19 cellular contexts compared by ENCODE assay signal in the genomic region with DNA sequence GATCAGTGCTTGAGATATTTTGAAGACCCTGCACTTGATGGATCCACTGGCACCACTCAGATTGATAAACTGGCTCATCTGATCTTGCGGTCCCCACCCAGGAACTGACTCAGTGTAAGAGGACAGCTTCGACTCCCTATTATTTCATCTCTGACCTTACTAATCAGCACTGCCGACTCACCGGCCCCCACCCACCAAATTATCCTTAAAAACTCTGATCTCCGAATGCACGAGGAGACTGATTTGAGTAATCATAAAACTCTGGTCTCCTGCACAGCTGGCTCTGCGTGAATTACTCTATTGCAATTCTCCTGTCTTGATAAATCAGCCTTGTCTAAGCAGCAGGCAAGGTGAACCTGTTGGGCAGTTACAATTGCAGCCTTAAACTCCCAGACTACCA.
DNase-seq lines count a peak whose midpoint lies in the region; ATAC-seq, FAIRE-seq and TF ChIP-seq lines count a peak whose summit lies in the region.
"Had no signal": no experiment of that assay in that cellular context is flagged by ENCODE, and none has a peak within 500 bp of the region (broad histone marks: within the 10 kb centered on the region; RNA-seq: fewer than 3 reads in every experiment).

No MANE protein-coding gene starts in this region.

- no peaks in the 10 kb centered on the region for H4K20me1 ChIP-seq in astrocyte (ENCODE audit: insufficient read depth, low read length)

- peaks cover 5% of the 10 kb centered on the region for H3K9me3 Mint-ChIP-seq in astrocyte (ENCODE audit: unreplicated experiment)
- H3K9me3 Mint-ChIP-seq: activated B cell treated with CpG ODN at 0.5 μM for 24 hours; activated CD8-positive, alpha-beta T cell treated with anti-CD3 and anti-CD28 coated beads for 36 hours; activated T-cell treated with anti-CD3 and anti-CD28 coated beads, Interleukin-2, amount 50 U/mL, for 4 hours had no signal

- no peak for TF ChIP-seq POLR2A in gastroesophageal sphincter (IDR thresholded peaks at IDR 0.05)

- H3K9me3 ChIP-seq in astrocyte (ENCODE audit: insufficient read depth, low read depth, low read length) (no peaks in the 10 kb centered on the region), gastroesophageal sphincter (peaks cover 0 to 12% (median 2%) of the 10 kb centered on the region in 3 donors), subcutaneous abdominal adipose tissue (ENCODE audit: control insufficient read depth in 5 of 5, low read length in 5 of 5) (peaks cover 0 to 2% (median 0%) of the 10 kb centered on the region in 5 donors)
- H3K9me3 ChIP-seq: mucosa of descending colon had no signal

- DNase-seq in HCEC 1CT: peak; percentile 22
- no peak for DNase-seq in astrocyte (ENCODE audit: low read depth)
- DNase-seq in kidney tubule cell (ENCODE audit: low spot score): no peak
- no peak for DNase-seq in SW480 (ENCODE audit: low spot score)
- DNase-seq: activated B cell treated with CpG ODN at 0.5 μM for 24 hours; activated CD8-positive, alpha-beta T cell treated with anti-CD3 and anti-CD28 coated beads for 36 hours; activated T-cell treated with anti-CD3 and anti-CD28 coated beads, Interleukin-2, amount 50 U/mL, for 4 hours; left colon; mucosa of descending colon; NCI-H1092; NCI-H2029 treated with DMSO at 0.1 percent for 48 hours; NCI-H524 treated with DMSO at 0.1 percent for 48 hours; SHP77 treated with DMSO at 0.1 percent for 48 hours; stimulated activated naive CD4-positive, alpha-beta T cell treated with Interleukin-2 at 50 U/mL for 16 hours had no signal

- WGBS in gastroesophageal sphincter (ENCODE audit: low coverage in 1 of 2), 2 donors: 81% methylated on average over 7 of the region's 7 CpGs

- H3K27me3 ChIP-seq in astrocyte (ENCODE audit: insufficient read depth, low read length): no peaks in the 10 kb centered on the region
- no peaks in the 10 kb centered on the region for H3K27me3 ChIP-seq in gastroesophageal sphincter
- no peaks in the 10 kb centered on the region for H3K27me3 ChIP-seq in subcutaneous abdominal adipose tissue (ENCODE audit: control insufficient read depth in 5 of 5, insufficient read depth in 4 of 5, low read length in 5 of 5)

- H3K9ac ChIP-seq in astrocyte (ENCODE audit: low read length) (peak overlapping the region; percentile 27), subcutaneous abdominal adipose tissue (ENCODE audit: low read length in 5 of 5) (no peak overlapping the region)
- H3K9ac ChIP-seq: KMS-11 had no signal

- peaks cover 20% of the 10 kb centered on the region for H3K4me1 Mint-ChIP-seq in astrocyte (ENCODE audit: low read depth, unreplicated experiment)
- H3K4me1 Mint-ChIP-seq: activated B cell treated with CpG ODN at 0.5 μM for 24 hours had no signal

- H3K27me3 Mint-ChIP-seq in astrocyte (ENCODE audit: low read depth, unreplicated experiment): peaks cover 3% of the 10 kb centered on the region

- no peak overlapping the region for H3K4me3 ChIP-seq in astrocyte (ENCODE audit: insufficient read depth, low read depth, low read length)
- H3K4me3 ChIP-seq in gastroesophageal sphincter: no peak overlapping the region
- H3K4me3 ChIP-seq in subcutaneous abdominal adipose tissue (ENCODE audit: low read depth in 1 of 5, low read length in 5 of 5): no peak overlapping the region
- H3K4me3 ChIP-seq: mucosa of descending colon had no signal

- TF ChIP-seq EP300 in gastroesophageal sphincter (IDR thresholded peaks at IDR 0.05): no peak

- H3K4me1 ChIP-seq in astrocyte (ENCODE audit: insufficient read depth, low read length) (peaks cover 28% of the 10 kb centered on the region), gastroesophageal sphincter (peaks cover 1 to 16% (median 7%) of the 10 kb centered on the region in 3 donors), subcutaneous abdominal adipose tissue (ENCODE audit: control insufficient read depth in 5 of 5, insufficient read depth in 5 of 5, low read length in 5 of 5) (peaks cover 0 to 21% (median 20%) of the 10 kb centered on the region in 5 donors)

- H3K36me3 Mint-ChIP-seq in astrocyte (ENCODE audit: low read depth, unreplicated experiment): no peaks in the 10 kb centered on the region
- H3K36me3 Mint-ChIP-seq: activated naive CD8-positive, alpha-beta T cell had no signal

- H3K27ac Mint-ChIP-seq in astrocyte (ENCODE audit: unreplicated experiment): peak overlapping the region; percentile 96
- H3K27ac Mint-ChIP-seq: activated B cell treated with CpG ODN at 0.5 μM for 24 hours; activated CD8-positive, alpha-beta T cell treated with anti-CD3 and anti-CD28 coated beads for 36 hours; activated naive CD8-positive, alpha-beta T cell had no signal

- no peak overlapping the region for H3K4me3 Mint-ChIP-seq in astrocyte (ENCODE audit: unreplicated experiment)
- H3K4me3 Mint-ChIP-seq: activated B cell treated with CpG ODN at 0.5 μM for 24 hours; activated CD8-positive, alpha-beta T cell treated with anti-CD3 and anti-CD28 coated beads for 36 hours; activated naive CD8-positive, alpha-beta T cell; activated T-cell treated with anti-CD3 and anti-CD28 coated beads, Interleukin-2, amount 50 U/mL, for 4 hours had no signal

- H3K27ac ChIP-seq in astrocyte (ENCODE audit: low read depth, low read length) (peak overlapping the region; percentile 86), gastroesophageal sphincter (peak overlapping the region in 3 of 4 donors; percentile 53 to 65 (median 63)), subcutaneous abdominal adipose tissue (ENCODE audit: low read depth, low read length) (peak overlapping the region; percentile 82)
- H3K27ac ChIP-seq: KMS-11 had no signal

- H3K4me2 ChIP-seq in astrocyte (ENCODE audit: low read length): peak overlapping the region; percentile 68
- H3K4me2 ChIP-seq: KMS-11 had no signal

- H3K36me3 ChIP-seq in astrocyte (ENCODE audit: insufficient read depth, low read length) (no peaks in the 10 kb centered on the region), gastroesophageal sphincter (no peaks in the 10 kb centered on the region), subcutaneous abdominal adipose tissue (ENCODE audit: control insufficient read depth in 5 of 5, insufficient read depth in 5 of 5, low read length in 5 of 5) (no peaks in the 10 kb centered on the region)

- TF ChIP-seq CTCF in astrocyte (IDR thresholded peaks at IDR 0.05; ENCODE audit: insufficient read depth, low read depth, low read length) (no peak), gastroesophageal sphincter (IDR thresholded peaks at IDR 0.05) (no peak)

- no peak overlapping the region for H2AFZ ChIP-seq in astrocyte (ENCODE audit: low read depth, low read length)

- H3K79me2 ChIP-seq in astrocyte (ENCODE audit: insufficient read depth, low read length): no peaks in the 10 kb centered on the region

- FAIRE-seq in astrocyte (lab: Jason Lieb, UNC): peak; percentile 88

- ATAC-seq in gastroesophageal sphincter (no peak), HG03457 (IDR thresholded peaks at IDR 0.05; ENCODE audit: unreplicated experiment) (no peak)
- ATAC-seq: activated CD8-positive, alpha-beta T cell treated with anti-CD3 and anti-CD28 coated beads for 36 hours; activated T-cell treated with anti-CD3 and anti-CD28 coated beads, Interleukin-2, amount 50 U/mL, for 4 hours; left colon; mucosa of descending colon had no signal
